ENCODE assay signal across 13 cellular contexts in the genomic region with DNA sequence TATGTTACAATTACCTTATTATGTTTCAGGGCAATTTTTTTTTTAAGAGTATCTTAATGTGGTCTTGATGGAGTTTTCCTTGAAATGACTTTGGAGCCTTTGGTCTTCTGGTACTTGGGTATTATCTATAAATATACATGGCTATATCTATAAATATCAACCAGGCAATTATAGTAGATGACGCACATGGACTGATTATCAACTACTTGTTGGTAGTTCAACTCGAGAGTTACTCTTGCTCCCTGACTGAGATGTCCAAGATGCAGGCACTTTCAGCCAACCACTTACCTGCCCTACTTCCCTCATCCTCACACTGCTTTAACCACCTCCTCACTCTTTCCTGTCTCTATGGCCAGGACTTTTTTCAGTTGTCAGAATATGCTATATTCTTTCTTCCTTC.
A peak's percentile ranks its signal among the peaks of the same experiment; 100 is the strongest.
DNase-seq lines count a peak whose midpoint lies in the region; ATAC-seq and TF ChIP-seq lines count a peak whose summit lies in the region.
"Had no signal": no experiment of that assay in that cellular context is flagged by ENCODE, and none has a peak within 500 bp of the region (broad histone marks: within the 10 kb centered on the region; RNA-seq: fewer than 3 reads in every experiment).

No MANE protein-coding gene starts in this region.

- DNase-seq in ascending aorta (ENCODE audit: low spot score in 2 of 2), result no peak
- DNase-seq in left ventricle myocardium inferior, result no peak
- peak; percentile 6 for DNase-seq in superior temporal gyrus (ENCODE audit: extremely low spot score)
- DNase-seq in NCI-H82 treated with DMSO at 0.1 percent for 48 hours (lab: John Stamatoyannopoulos, UW; ENCODE audit: unreplicated experiment), result no peak
- DNase-seq: ACHN; Calu3; CD4-positive, CD25-positive, alpha-beta regulatory T cell; DMS 273 treated with DMSO at 0.1 percent for 48 hours had no signal

- H3K27me3 ChIP-seq in ascending aorta (no peaks in the 10 kb centered on the region), left ventricle myocardium inferior (ENCODE audit: low read depth) (no peaks in the 10 kb centered on the region)
- H3K27me3 ChIP-seq: BLaER1 treated with 17β-estradiol and CSF1 and Interleukin-3, amounts not matched to agents 10 nM and 100 nM had no signal

- no peaks in the 10 kb centered on the region; a peak in 1 of 3 replicates for H3K36me3 ChIP-seq in HEK293 (ENCODE audit: control insufficient read depth in 2 of 2, insufficient read depth in 1 of 2, low read length in 2 of 2)
- H3K36me3 ChIP-seq in ascending aorta, result peaks cover 0 to 3% of the 10 kb centered on the region in 2 donors
- peaks cover 31% of the 10 kb centered on the region for H3K36me3 ChIP-seq in left ventricle myocardium inferior
- H3K36me3 ChIP-seq: BLaER1 treated with 17β-estradiol and CSF1 and Interleukin-3, amounts not matched to agents 10 nM and 100 nM had no signal

- H3K4me1 ChIP-seq in HEK293 (ENCODE audit: control insufficient read depth, insufficient read depth, low read length) (peaks cover 15% of the 10 kb centered on the region), ascending aorta (peaks cover 0 to 13% of the 10 kb centered on the region in 2 donors), left ventricle myocardium inferior (peaks cover 60% of the 10 kb centered on the region)
- H3K4me1 ChIP-seq: BLaER1 treated with 17β-estradiol and CSF1 and Interleukin-3, amounts not matched to agents 10 nM and 100 nM had no signal

- no peak for TF ChIP-seq CTCF in HEK293 (tag by site-specific recombination; IDR thresholded peaks at IDR 0.05)
- TF ChIP-seq CTCF in ascending aorta (IDR thresholded peaks at IDR 0.05), result no peak
- TF ChIP-seq CTCF in left ventricle myocardium inferior (IDR thresholded peaks at IDR 0.05; ENCODE audit: borderline replicate concordance), result no peak

- POLR2A ChIA-PET in HEK293 (lab: Yijun Ruan, JAX), result no interaction called here

- no peak overlapping the region for H3K4me3 ChIP-seq in HEK293 (ENCODE audit: low read depth, low read length)
- no peak overlapping the region for H3K4me3 ChIP-seq in ascending aorta
- peak overlapping the region; percentile 12 for H3K4me3 ChIP-seq in left ventricle myocardium inferior
- H3K4me3 ChIP-seq: BLaER1 treated with 17β-estradiol and CSF1 and Interleukin-3, amounts not matched to agents 10 nM and 100 nM had no signal

- H3K27ac ChIP-seq in HEK293 (ENCODE audit: extremely low read depth, low read depth, low read length), result no peak overlapping the region
- H3K27ac ChIP-seq in ascending aorta, result peak overlapping the region; percentile 20 to 57
- H3K27ac ChIP-seq in left ventricle myocardium inferior (replicated peaks), result peak overlapping the region; percentile 79
- H3K27ac ChIP-seq: BLaER1 treated with 17β-estradiol and CSF1 and Interleukin-3, amounts not matched to agents 10 nM and 100 nM had no signal

- H3K9me3 ChIP-seq in HEK293 (ENCODE audit: control insufficient read depth, insufficient read depth, low read depth, low read length) (no peaks in the 10 kb centered on the region), ascending aorta (no peaks in the 10 kb centered on the region), left ventricle myocardium inferior (replicated peaks) (no peaks in the 10 kb centered on the region)
- H3K9me3 ChIP-seq: BLaER1 treated with 17β-estradiol and CSF1 and Interleukin-3, amounts not matched to agents 10 nM and 100 nM had no signal

- CTCF ChIA-PET in HEK293 (lab: Yijun Ruan, JAX), result interaction anchor here (1.2 to 1.3 kb wide), 2 partner anchors 11 to 82 kb away, joined by 3 to 4 read pairs; no protein-coding TSS in a partner anchor

- no peak for ATAC-seq in GM19328 (IDR thresholded peaks at IDR 0.05; ENCODE audit: unreplicated experiment)
- no peak for ATAC-seq in HG03045 (IDR thresholded peaks at IDR 0.05; ENCODE audit: unreplicated experiment)
- ATAC-seq: HCT116 had no signal

- intact Hi-C loops in ascending aorta (cut with DNase I), result no loop called here
- intact Hi-C loops in left ventricle myocardium inferior (cut with micrococcal nuclease), result no loop called here

TF ChIP-seq in HEK293, 187 proteins besides CTCF, POLR2A, EP300 and RAD21:
- TF ChIP-seq ZNF350 (tag by site-specific recombination; IDR thresholded peaks at IDR 0.05) (no peak), ZNF433 (tag by site-specific recombination; IDR thresholded peaks at IDR 0.05; ENCODE audit: low read depth) (no peak), ZNF777 (tag by site-specific recombination; IDR thresholded peaks at IDR 0.05; ENCODE audit: borderline replicate concordance) (no peak), ZNF514 (tag by site-specific recombination; IDR thresholded peaks at IDR 0.05) (no peak), SP2 (tag by site-specific recombination; IDR thresholded peaks at IDR 0.05) (no peak), SCRT2 (tag by site-specific recombination; IDR thresholded peaks at IDR 0.05) (peak; percentile 17; the same call in 1 of the 2 replicates), ZNF416 (tag by site-specific recombination; IDR thresholded peaks at IDR 0.05) (no peak), ZBTB20 (tag by site-specific recombination; IDR thresholded peaks at IDR 0.05) (no peak)
